ENCODE assay signal across 1 cellular context in genomic region chr3:25789596-25790556, GRCh38.
A peak's percentile ranks its signal among the peaks of the same experiment; 100 is the strongest.
TF ChIP-seq lines count a peak whose summit lies in the region.

Gene OXSM (plus strand): TSS chr3:25790090. CDS start chr3:25791021, 931 bp downstream.

TF ChIP-seq in HepG2, 621 proteins besides CTCF, POLR2A, EP300 and RAD21 (continued from another document and continues in another):
- TF ChIP-seq SKIL (CRISPR knock-in tag; IDR thresholded peaks at IDR 0.05; ENCODE audit: borderline replicate concordance), result peak; percentile 91
- TF ChIP-seq ZNF256 (CRISPR knock-in tag; conservative IDR thresholded peaks at IDR 0.05), result no peak
- peak; percentile 100 for TF ChIP-seq ZNF687 (CRISPR knock-in tag; IDR thresholded peaks at IDR 0.05)
- no peak for TF ChIP-seq MTA3 (CRISPR knock-in tag; IDR thresholded peaks at IDR 0.05)
- TF ChIP-seq ZNF75D (CRISPR knock-in tag; IDR thresholded peaks at IDR 0.05; ENCODE audit: borderline replicate concordance), result no peak
- TF ChIP-seq ZNF749 (CRISPR knock-in tag; IDR thresholded peaks at IDR 0.05; ENCODE audit: borderline replicate concordance), result peak; percentile 68; the same call in 1 of the 2 replicates
- TF ChIP-seq ATF5 (CRISPR knock-in tag; IDR thresholded peaks at IDR 0.05; ENCODE audit: low read depth), result peak; percentile 48; the same call in 1 of the 2 replicates
- peak; percentile 97 for TF ChIP-seq SALL1 (CRISPR knock-in tag; IDR thresholded peaks at IDR 0.05)
- no peak for TF ChIP-seq ZNF383 (CRISPR knock-in tag; IDR thresholded peaks at IDR 0.05; ENCODE audit: borderline replicate concordance)
- TF ChIP-seq ZNF761 (CRISPR knock-in tag; conservative IDR thresholded peaks at IDR 0.05), result 0 out of 2 replicates have a peak, but pooled peaks have one; percentile 44
- peak; percentile 89 for TF ChIP-seq IKZF5 (CRISPR knock-in tag; IDR thresholded peaks at IDR 0.05)
- TF ChIP-seq ZSCAN21 (CRISPR knock-in tag; IDR thresholded peaks at IDR 0.05; ENCODE audit: borderline replicate concordance), result peak; percentile 87; the same call in 1 of the 2 replicates
- TF ChIP-seq KDM1A (CRISPR knock-in tag; IDR thresholded peaks at IDR 0.05), result no peak
- peak; percentile 55 for TF ChIP-seq PAXIP1 (CRISPR knock-in tag; conservative IDR thresholded peaks at IDR 0.05)
- peak; percentile 75; the same call in 1 of the 2 replicates for TF ChIP-seq TGIF2 (CRISPR knock-in tag; IDR thresholded peaks at IDR 0.05)
- peak; percentile 45; the same call in 1 of the 2 replicates for TF ChIP-seq GFI1 (CRISPR knock-in tag; IDR thresholded peaks at IDR 0.05; ENCODE audit: borderline replicate concordance)
- TF ChIP-seq NCOA2 (CRISPR knock-in tag; IDR thresholded peaks at IDR 0.05), result peak; percentile 22; the same call in 1 of the 2 replicates
- TF ChIP-seq ZNF343 (CRISPR knock-in tag; IDR thresholded peaks at IDR 0.05), result no peak
- TF ChIP-seq HNRNPH1 (optimal IDR thresholded peaks at IDR 0.05; ENCODE audit: low read depth, low read length), result no peak
- TF ChIP-seq NFYB (CRISPR knock-in tag; IDR thresholded peaks at IDR 0.05), result peak; percentile 33
- no peak for TF ChIP-seq THYN1 (CRISPR knock-in tag; IDR thresholded peaks at IDR 0.05; ENCODE audit: borderline replicate concordance, low read depth)
- TF ChIP-seq ZNF121 (CRISPR knock-in tag; IDR thresholded peaks at IDR 0.05), result no peak
- no peak for TF ChIP-seq NFAT5 (CRISPR knock-in tag; IDR thresholded peaks at IDR 0.05)
- TF ChIP-seq NPAS2 (CRISPR knock-in tag; IDR thresholded peaks at IDR 0.05; ENCODE audit: borderline replicate concordance), result no peak
- TF ChIP-seq HNRNPUL1 (IDR thresholded peaks at IDR 0.05; ENCODE audit: low read depth, low read length), result no peak
- TF ChIP-seq JUNB (CRISPR knock-in tag; IDR thresholded peaks at IDR 0.05; ENCODE audit: borderline replicate concordance), result peak; percentile 42; the same call in 1 of the 2 replicates
- 0 out of 2 replicates have a peak, but pooled peaks have one; percentile 9 for TF ChIP-seq AKNA (CRISPR knock-in tag; IDR thresholded peaks at IDR 0.05; ENCODE audit: borderline replicate concordance)
- TF ChIP-seq WIZ (CRISPR knock-in tag; IDR thresholded peaks at IDR 0.05), result peak; percentile 83
- 0 out of 2 replicates have a peak, but pooled peaks have one; percentile 27 for TF ChIP-seq PBX3 (CRISPR knock-in tag; IDR thresholded peaks at IDR 0.05; ENCODE audit: borderline replicate concordance)
